Comparison of ENCODE assay signal across 23 cellular contexts in genomic region chr19:28913626-28914025, GRCh38.
"Had no signal": no experiment of that assay in that cellular context is flagged by ENCODE, and none has a peak within 500 bp of the region (broad histone marks: within the 10 kb centered on the region; RNA-seq: fewer than 3 reads in every experiment).

No MANE protein-coding gene starts in this region.

- H3K4me1 ChIP-seq: Peyer's patch, SJCRH30 had no signal

- DNase-seq: KBM-7, MV-4-11, NCI-H1048, NCI-H1105, NCI-H1417, NCI-H1436 treated with DMSO at 0.1 percent for 48 hours, NCI-H1694, NCI-H187 treated with DMSO at 0.1 percent for 48 hours, NCI-H2029 treated with DMSO at 0.1 percent for 48 hours, NCI-H2171 treated with DMSO at 0.1 percent for 48 hours, NCI-H345, NCI-H524, NCI-H526 treated with DMSO at 0.1 percent for 48 hours, NCI-H748 treated with DMSO at 0.1 percent for 48 hours, OCI-M1, PC-9, Peyer's patch, SHP77 treated with DMSO at 0.1 percent for 48 hours, SJCRH30 had no signal

- H3K4me3 ChIP-seq: PC-9, Peyer's patch, SJCRH30 had no signal

- H3K9me3 ChIP-seq: SJCRH30 had no signal

- ATAC-seq: Right ventricle myocardium inferior, SK-N-SH treated with all-trans-retinoic acid at 6 μM for 48 hours had no signal

- H3K27ac ChIP-seq: HL-60, PC-9, Peyer's patch, SJCRH30 had no signal

- H2AFZ ChIP-seq: PC-9 had no signal

- H3K27me3 ChIP-seq: Peyer's patch had no signal

- FAIRE-seq: HTR-8/SVneo had no signal

- H3K4me2 ChIP-seq: PC-9 had no signal

- H3K36me3 ChIP-seq: Peyer's patch, SJCRH30 had no signal
